Comparison of ENCODE assay signal across 1 cellular context in genomic region chr6:65566117-65566516, GRCh38.
TF ChIP-seq lines count a peak whose summit lies in the region.

No MANE protein-coding gene starts in this region.

TF ChIP-seq in GM23338, 12 proteins besides CTCF, POLR2A, EP300 and RAD21:
- no peak for TF ChIP-seq ZNF462 (CRISPR knock-in tag; IDR thresholded peaks at IDR 0.05)
- no peak for TF ChIP-seq NANOG (IDR thresholded peaks at IDR 0.05; ENCODE audit: borderline replicate concordance)
- TF ChIP-seq EZH2 (IDR thresholded peaks at IDR 0.05; ENCODE audit: low read depth, unreplicated experiment): no peak
- TF ChIP-seq POLR2AphosphoS5 (IDR thresholded peaks at IDR 0.05; ENCODE audit: low read depth): no peak
- no peak for TF ChIP-seq CREB1 (CRISPR knock-in tag; IDR thresholded peaks at IDR 0.05; ENCODE audit: low read depth)
- no peak for TF ChIP-seq JUNB (IDR thresholded peaks at IDR 0.05; ENCODE audit: unreplicated experiment)
- no peak for TF ChIP-seq EZH2phosphoT487 (IDR thresholded peaks at IDR 0.05; ENCODE audit: unreplicated experiment)
